ENCODE assay signal across 9 cellular contexts in the genomic region with DNA sequence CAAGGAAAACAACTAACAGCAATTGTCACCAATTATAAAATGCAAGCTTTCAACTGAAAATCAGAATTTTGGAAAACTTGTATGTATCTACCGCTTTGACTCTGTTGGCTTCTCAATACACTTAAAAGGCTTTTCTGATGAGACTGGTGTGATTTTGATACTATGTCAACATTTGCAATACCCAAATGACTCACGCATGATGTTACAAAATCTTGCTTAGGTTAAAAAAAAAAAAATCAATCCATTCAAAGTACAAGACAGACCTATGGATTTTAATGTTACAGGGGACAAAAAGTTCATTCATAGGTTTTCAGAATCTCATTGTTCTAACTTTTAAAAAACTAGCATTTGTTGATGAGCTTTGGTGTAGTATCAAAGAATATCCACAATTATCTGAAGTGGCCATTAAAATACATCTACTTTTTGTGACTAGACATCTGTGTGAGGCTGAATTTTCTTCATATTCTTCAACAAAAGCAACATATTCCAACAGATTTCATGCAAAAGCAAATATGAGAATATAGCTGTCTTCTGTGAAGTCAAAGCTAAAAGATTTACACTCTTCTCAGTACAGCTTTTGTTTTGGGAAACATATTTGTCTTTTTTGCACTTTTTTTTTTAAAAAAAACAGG. TPM values are rescaled to one million over a fixed set of nuclear protein-coding genes. Genes with fewer than 3 reads are reported as not detected.
A peak's percentile ranks its signal among the peaks of the same experiment; 100 is the strongest.
DNase-seq lines count a peak whose midpoint lies in the region; ATAC-seq and TF ChIP-seq lines count a peak whose summit lies in the region.
"Had no signal": no experiment of that assay in that cellular context is flagged by ENCODE, and none has a peak within 500 bp of the region (broad histone marks: within the 10 kb centered on the region; RNA-seq: fewer than 3 reads in every experiment).

No MANE protein-coding gene starts in this region.

- H3K4me3 ChIP-seq in OCI-LY3 (ENCODE audit: low read length), result no peak overlapping the region
- no peak overlapping the region for H3K4me3 ChIP-seq in upper lobe of right lung
- no peak overlapping the region for H3K4me3 ChIP-seq in gastrocnemius medialis
- H3K4me3 ChIP-seq: lung had no signal

- intact Hi-C loops in upper lobe of right lung (cut with DNase I) (no loop called here), gastrocnemius medialis (cut with DNase I; ENCODE audit: low total_unique reads) (no loop called here)

- H3K4me1 Mint-ChIP-seq in activated naive CD4-positive, alpha-beta T cell treated with anti-CD3 and anti-CD28 coated beads, Interleukin-2, amount 10 ng/mL, durations not matched to agents 7 days and 5 days, result peaks cover 79% of the 10 kb centered on the region

- H3K27me3 Mint-ChIP-seq in activated naive CD4-positive, alpha-beta T cell treated with anti-CD3 and anti-CD28 coated beads, Interleukin-2, amount 10 ng/mL, durations not matched to agents 7 days and 5 days, result no peaks in the 10 kb centered on the region

- no peak for TF ChIP-seq POLR2A in erythroblast (IDR thresholded peaks at IDR 0.05; ENCODE audit: low read length)
- TF ChIP-seq POLR2A in gastrocnemius medialis (IDR thresholded peaks at IDR 0.05), result no peak

- H3K9me3 ChIP-seq in OCI-LY3 (ENCODE audit: insufficient read depth, low read length) (no peaks in the 10 kb centered on the region; the same call in 1 of the 2 replicates), upper lobe of right lung (no peaks in the 10 kb centered on the region), gastrocnemius medialis (no peaks in the 10 kb centered on the region)

- H3K79me2 ChIP-seq in OCI-LY3 (ENCODE audit: low read length), result peaks cover 100% of the 10 kb centered on the region

- no peak overlapping the region for H3K9ac ChIP-seq in OCI-LY3 (ENCODE audit: low read length)

- H3K4me1 ChIP-seq in OCI-LY3 (ENCODE audit: low read length) (peaks cover 42% of the 10 kb centered on the region), upper lobe of right lung (peaks cover 47% of the 10 kb centered on the region), gastrocnemius medialis (peaks cover 27 to 37% of the 10 kb centered on the region in 2 donors)

- H3K36me3 Mint-ChIP-seq in activated naive CD4-positive, alpha-beta T cell treated with anti-CD3 and anti-CD28 coated beads, Interleukin-2, amount 10 ng/mL, durations not matched to agents 7 days and 5 days, result peaks cover 41% of the 10 kb centered on the region

- H3K9me3 Mint-ChIP-seq in activated naive CD4-positive, alpha-beta T cell treated with anti-CD3 and anti-CD28 coated beads, Interleukin-2, amount 10 ng/mL, durations not matched to agents 7 days and 5 days, result no peaks in the 10 kb centered on the region

- peak overlapping the region; percentile 31 for H3K4me3 Mint-ChIP-seq in activated naive CD4-positive, alpha-beta T cell treated with anti-CD3 and anti-CD28 coated beads, Interleukin-2, amount 10 ng/mL, durations not matched to agents 7 days and 5 days

- H3K27me3 ChIP-seq in OCI-LY3 (ENCODE audit: low read depth, low read length) (no peaks in the 10 kb centered on the region), upper lobe of right lung (no peaks in the 10 kb centered on the region), gastrocnemius medialis (no peaks in the 10 kb centered on the region)

- H4K20me1 ChIP-seq in OCI-LY3 (ENCODE audit: insufficient read depth, low read length), result peaks cover 83% of the 10 kb centered on the region

- peaks cover 17% of the 10 kb centered on the region for H3K36me3 ChIP-seq in OCI-LY3 (replicated peaks; ENCODE audit: low read depth, low read length)
- no peaks in the 10 kb centered on the region for H3K36me3 ChIP-seq in upper lobe of right lung
- H3K36me3 ChIP-seq in gastrocnemius medialis, result no peaks in the 10 kb centered on the region

- H3K27ac Mint-ChIP-seq in activated naive CD4-positive, alpha-beta T cell treated with anti-CD3 and anti-CD28 coated beads, Interleukin-2, amount 10 ng/mL, durations not matched to agents 7 days and 5 days, result peak overlapping the region; percentile 67

- DNase-seq in activated naive CD4-positive, alpha-beta T cell treated with anti-CD3 and anti-CD28 coated beads, Interleukin-2, amount 10 ng/mL, durations not matched to agents 7 days and 5 days, result no peak
- DNase-seq in activated naive CD4-positive, alpha-beta T cell treated with Interleukin-2 at 50 U/mL for 16 hours, result no peak
- peak; percentile 67 to 86 for DNase-seq in erythroblast (lab: John Stamatoyannopoulos, UW)
- no peak for DNase-seq in upper lobe of right lung
- no peak for DNase-seq in gastrocnemius medialis
- DNase-seq in stimulated activated CD4-positive, alpha-beta T cell treated with anti-CD3 and anti-CD28 coated beads, Interleukin-4, amount 100 ng/mL, for 24 hours, result no peak
- no peak for DNase-seq in effector CD8-positive, alpha-beta T cell (lab: John Stamatoyannopoulos, UW)

- H3K4me2 ChIP-seq in OCI-LY3 (ENCODE audit: low read length), result peak overlapping the region; percentile 23

- TF ChIP-seq CTCF in OCI-LY3 (IDR thresholded peaks at IDR 0.05; ENCODE audit: low read depth, low read length), result no peak
- TF ChIP-seq CTCF in upper lobe of right lung (IDR thresholded peaks at IDR 0.05), result no peak
- TF ChIP-seq CTCF in gastrocnemius medialis (IDR thresholded peaks at IDR 0.05 in 4 of 5, conservative IDR thresholded peaks at IDR 0.05 in 1 of 5), result no peak

- ATAC-seq in upper lobe of right lung (peak; percentile 52), gastrocnemius medialis (no peak)

- H3K27ac ChIP-seq in OCI-LY3 (ENCODE audit: low read length), result no peak overlapping the region
- H3K27ac ChIP-seq in upper lobe of right lung, result no peak overlapping the region
- no peak overlapping the region for H3K27ac ChIP-seq in gastrocnemius medialis

- CTCF ChIA-PET in activated naive CD4-positive, alpha-beta T cell treated with anti-CD3 and anti-CD28 coated beads, Interleukin-2, amount 10 ng/mL, durations not matched to agents 7 days and 5 days (lab: Charles Lee), result interaction anchor here (1.1 to 1.2 kb wide), 2 partner anchors 27 to 46 kb away, joined by 3 read pairs; no protein-coding TSS in a partner anchor

- in situ Hi-C loops in gastrocnemius medialis (cut with MboI; ENCODE audit: low sequenced_read_pairs in 4 of 4), result no loop called here

- no peak overlapping the region for H2AFZ ChIP-seq in OCI-LY3 (ENCODE audit: low read depth, low read length)

RNA-seq across cellular contexts. Expression of gene ELF1, which starts 10.7 kb away (rescaled TPM):
- total RNA-seq in upper lobe of right lung (81.5 TPM), gastrocnemius medialis (10 to 100 TPM; 24.8 to 48.7 (median 33.7) TPM)

RNA-seq across cellular contexts. Expression of gene WBP4, which starts 52.8 kb away (rescaled TPM):
- total RNA-seq in upper lobe of right lung, result 11.0 TPM
- total RNA-seq in gastrocnemius medialis, result 10 to 100 TPM; 20.2 to 31.3 (median 25.5) TPM

Comparison
In these comparisons a context has a peak if more than half of its experiments do, and no peak if none do; other contexts are left out.
1. DNase-seq: peak in erythroblast (2 of 2); none in activated naive CD4-positive, alpha-beta T cell treated with anti-CD3 and anti-CD28 coated beads, Interleukin-2, amount 10 ng/mL, durations not matched to agents 7 days and 5 days (single experiment), activated naive CD4-positive, alpha-beta T cell treated with Interleukin-2 at 50 U/mL for 16 hours (single experiment), upper lobe of right lung (single experiment), gastrocnemius medialis (0 of 2), stimulated activated CD4-positive, alpha-beta T cell treated with anti-CD3 and anti-CD28 coated beads, Interleukin-4, amount 100 ng/mL, for 24 hours (single experiment) and effector CD8-positive, alpha-beta T cell (single experiment).